ENCODE assay signal across 15 cellular contexts in the genomic region with DNA sequence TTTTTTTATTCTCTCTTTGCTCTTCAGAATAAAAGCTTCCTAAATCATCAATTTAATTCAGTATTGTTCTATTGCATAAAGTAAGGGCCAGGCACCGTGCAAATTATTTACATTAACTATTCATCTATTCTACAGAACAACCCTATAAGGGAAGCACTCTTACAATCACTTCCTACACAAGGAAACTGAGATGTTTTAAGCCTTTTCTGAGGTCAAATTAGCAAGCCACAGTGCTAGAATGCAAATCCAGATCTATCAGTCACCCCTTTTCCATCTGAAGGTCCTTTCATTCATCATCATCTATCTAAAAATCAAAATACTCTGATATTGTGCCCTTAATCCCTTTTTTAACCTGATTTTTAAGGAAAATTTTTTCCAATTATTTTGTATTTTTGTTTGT.
DNase-seq lines count a peak whose midpoint lies in the region; ATAC-seq and FAIRE-seq lines count a peak whose summit lies in the region.
"Had no signal": no experiment of that assay in that cellular context is flagged by ENCODE, and none has a peak within 500 bp of the region (broad histone marks: within the 10 kb centered on the region; RNA-seq: fewer than 3 reads in every experiment).

No MANE protein-coding gene starts in this region.

- ATAC-seq in GM19395 (IDR thresholded peaks at IDR 0.05; ENCODE audit: unreplicated experiment) (peak; percentile 63), HG02763 (IDR thresholded peaks at IDR 0.05; ENCODE audit: unreplicated experiment) (peak; percentile 59), HG03442 (IDR thresholded peaks at IDR 0.05; ENCODE audit: unreplicated experiment) (peak; percentile 37)
- ATAC-seq: naive thymus-derived CD4-positive, alpha-beta T cell; psoas muscle; T-cell had no signal

- DNase-seq in GM18507 (ENCODE audit: extremely low spot score, insufficient read length, low read depth), result no peak
- DNase-seq in NCI-H2227 treated with DMSO at 0.1 percent for 48 hours (lab: John Stamatoyannopoulos, UW), result no peak
- no peak for DNase-seq in SKM-1 treated with dmso at 0.1 percent for 144 hours (lab: John Stamatoyannopoulos, UW; ENCODE audit: unreplicated experiment)
- DNase-seq in kidney tubule cell (ENCODE audit: low spot score), result no peak
- DNase-seq in activated naive CD4-positive, alpha-beta T cell treated with anti-CD3 and anti-CD28 coated beads, Interleukin-2, amount 50 U/mL, for 16 hours, result no peak
- DNase-seq: activated T-cell treated with anti-CD3 and anti-CD28 coated beads for 4 hours; naive thymus-derived CD4-positive, alpha-beta T cell; NCI-H1694; NCI-H526 treated with DMSO at 0.1 percent for 48 hours; psoas muscle; T-cell had no signal

- peak; percentile 33 for FAIRE-seq in GM18507 (lab: Jason Lieb, UNC)
- FAIRE-seq: bronchial epithelial cell had no signal
